ENCODE assay signal across 8 cellular contexts in genomic region chr1:210328032-210328745, GRCh38.
DNase-seq lines count a peak whose midpoint lies in the region; ATAC-seq, FAIRE-seq and TF ChIP-seq lines count a peak whose summit lies in the region.

No MANE protein-coding gene starts in this region.

- H3K27ac Mint-ChIP-seq in activated naive CD4-positive, alpha-beta T cell treated with anti-CD3 and anti-CD28 coated beads, Interleukin-2, amount 10 ng/mL, durations not matched to agents 7 days and 5 days, result peak overlapping the region; percentile 67
- peak overlapping the region; percentile 62 for H3K27ac Mint-ChIP-seq in activated naive CD8-positive, alpha-beta T cell treated with anti-CD3 and anti-CD28 coated beads, Interleukin-2, amount 50 U/mL, for 24 hours
- H3K27ac Mint-ChIP-seq in stimulated activated naive B cell treated with anti-CD40 and anti-IgM and Interleukin-4, amounts not matched to agents 10 μg/mL and 1 μg/mL and 100 μg/mL, for 72 hours, result peak overlapping the region; percentile 91

- no peaks in the 10 kb centered on the region for H3K9me3 ChIP-seq in iPS-18c (ENCODE audit: control insufficient read depth, insufficient read depth, low read length)

- CTCF ChIA-PET in activated naive CD4-positive, alpha-beta T cell treated with anti-CD3 and anti-CD28 coated beads, Interleukin-2, amount 10 ng/mL, durations not matched to agents 7 days and 5 days (lab: Charles Lee), result no interaction called here

- no peak for FAIRE-seq in H54 (lab: Jason Lieb, UNC)

- H3K4me3 Mint-ChIP-seq in activated naive CD4-positive, alpha-beta T cell treated with anti-CD3 and anti-CD28 coated beads, Interleukin-2, amount 10 ng/mL, durations not matched to agents 7 days and 5 days, result peak overlapping the region; percentile 87
- peak overlapping the region; percentile 91 for H3K4me3 Mint-ChIP-seq in activated naive CD8-positive, alpha-beta T cell treated with anti-CD3 and anti-CD28 coated beads, Interleukin-2, amount 50 U/mL, for 24 hours
- peak overlapping the region; percentile 88 to 94 for H3K4me3 Mint-ChIP-seq in stimulated activated naive B cell treated with anti-CD40 and anti-IgM and Interleukin-4, amounts not matched to agents 10 μg/mL and 1 μg/mL and 100 μg/mL, for 72 hours

- no peak for ATAC-seq in activated naive CD8-positive, alpha-beta T cell treated with anti-CD3 and anti-CD28 coated beads, Interleukin-2, amount 50 U/mL, for 24 hours
- ATAC-seq in stimulated activated naive B cell treated with anti-CD40 and anti-IgM and Interleukin-4, amounts not matched to agents 10 μg/mL and 1 μg/mL and 100 μg/mL, for 72 hours (replicated peaks), result peak in 1 of 2 donors; percentile 3

- H3K4me1 Mint-ChIP-seq in activated naive CD4-positive, alpha-beta T cell treated with anti-CD3 and anti-CD28 coated beads, Interleukin-2, amount 10 ng/mL, durations not matched to agents 7 days and 5 days, result peaks cover 36% of the 10 kb centered on the region
- H3K4me1 Mint-ChIP-seq in activated naive CD8-positive, alpha-beta T cell treated with anti-CD3 and anti-CD28 coated beads, Interleukin-2, amount 50 U/mL, for 24 hours, result peaks cover 40% of the 10 kb centered on the region
- H3K4me1 Mint-ChIP-seq in stimulated activated naive B cell treated with anti-CD40 and anti-IgM and Interleukin-4, amounts not matched to agents 10 μg/mL and 1 μg/mL and 100 μg/mL, for 72 hours, result peaks cover 25 to 39% of the 10 kb centered on the region in 2 donors

- peak overlapping the region; percentile 74 for H3K4me3 ChIP-seq in iPS-18c (ENCODE audit: insufficient read depth, low read depth, low read length)

- no peak for DNase-seq in activated naive CD4-positive, alpha-beta T cell treated with anti-CD3 and anti-CD28 coated beads, Interleukin-2, amount 10 ng/mL, durations not matched to agents 7 days and 5 days
- DNase-seq in activated naive CD4-positive, alpha-beta T cell (lab: John Stamatoyannopoulos, UW), result no peak
- no peak for DNase-seq in activated naive CD8-positive, alpha-beta T cell treated with anti-CD3 and anti-CD28 coated beads, Interleukin-2, amount 50 U/mL, for 24 hours
- DNase-seq in stimulated activated naive B cell treated with anti-CD40 and anti-IgM and Interleukin-4, amounts not matched to agents 10 μg/mL and 1 μg/mL and 100 μg/mL, for 72 hours, result no peak
- DNase-seq in inferior parietal cortex (ENCODE audit: extremely low spot score) (no peak), GM19240 (ENCODE audit: insufficient read length, low spot score) (no peak), H54 (ENCODE audit: insufficient read length, low spot score) (no peak)

- peaks cover 3% of the 10 kb centered on the region for H3K9me3 Mint-ChIP-seq in activated naive CD4-positive, alpha-beta T cell treated with anti-CD3 and anti-CD28 coated beads, Interleukin-2, amount 10 ng/mL, durations not matched to agents 7 days and 5 days
- no peaks in the 10 kb centered on the region for H3K9me3 Mint-ChIP-seq in activated naive CD8-positive, alpha-beta T cell treated with anti-CD3 and anti-CD28 coated beads, Interleukin-2, amount 50 U/mL, for 24 hours
- peaks cover 6 to 7% of the 10 kb centered on the region in 2 donors for H3K9me3 Mint-ChIP-seq in stimulated activated naive B cell treated with anti-CD40 and anti-IgM and Interleukin-4, amounts not matched to agents 10 μg/mL and 1 μg/mL and 100 μg/mL, for 72 hours

- H3K27me3 Mint-ChIP-seq in activated naive CD4-positive, alpha-beta T cell treated with anti-CD3 and anti-CD28 coated beads, Interleukin-2, amount 10 ng/mL, durations not matched to agents 7 days and 5 days, result peaks cover 24% of the 10 kb centered on the region
- H3K27me3 Mint-ChIP-seq in activated naive CD8-positive, alpha-beta T cell treated with anti-CD3 and anti-CD28 coated beads, Interleukin-2, amount 50 U/mL, for 24 hours, result peaks cover 5% of the 10 kb centered on the region
- peaks cover 0 to 7% of the 10 kb centered on the region in 2 donors for H3K27me3 Mint-ChIP-seq in stimulated activated naive B cell treated with anti-CD40 and anti-IgM and Interleukin-4, amounts not matched to agents 10 μg/mL and 1 μg/mL and 100 μg/mL, for 72 hours

- no peak for TF ChIP-seq POLR2A in H54 (IDR thresholded peaks at IDR 0.05; ENCODE audit: low read depth, low read length)

- H3K36me3 Mint-ChIP-seq in activated naive CD4-positive, alpha-beta T cell treated with anti-CD3 and anti-CD28 coated beads, Interleukin-2, amount 10 ng/mL, durations not matched to agents 7 days and 5 days, result peaks cover 3% of the 10 kb centered on the region
- H3K36me3 Mint-ChIP-seq in activated naive CD8-positive, alpha-beta T cell treated with anti-CD3 and anti-CD28 coated beads, Interleukin-2, amount 50 U/mL, for 24 hours (ENCODE audit: low read depth), result no peaks in the 10 kb centered on the region
- H3K36me3 Mint-ChIP-seq in stimulated activated naive B cell treated with anti-CD40 and anti-IgM and Interleukin-4, amounts not matched to agents 10 μg/mL and 1 μg/mL and 100 μg/mL, for 72 hours, result peaks cover 0 to 5% of the 10 kb centered on the region in 2 donors
